ENCODE assay signal across 8 cellular contexts in genomic region chr4:83110222-83110945, GRCh38. TPM values are rescaled to one million over a fixed set of nuclear protein-coding genes. Genes with fewer than 3 reads are reported as not detected.
A peak's percentile ranks its signal among the peaks of the same experiment; 100 is the strongest.
DNase-seq lines count a peak whose midpoint lies in the region; ATAC-seq, FAIRE-seq and TF ChIP-seq lines count a peak whose summit lies in the region.

No MANE protein-coding gene starts in this region.

- H4K91ac ChIP-seq in H1 (replicated peaks; ENCODE audit: insufficient read length, low read length), result peak overlapping the region; percentile 72

- H4K20me1 ChIP-seq in H1 (replicated peaks in 1 of 2; ENCODE audit: control insufficient read depth in 1 of 2, insufficient read depth in 2 of 2, low read length in 2 of 2), result no peaks in the 10 kb centered on the region

- FAIRE-seq in H1 (lab: Jason Lieb, UNC), result peak; percentile 71

- peaks cover 4% of the 10 kb centered on the region; the same call in 1 of the 2 replicates for H3K23me2 ChIP-seq in H1 (ENCODE audit: low read depth, low read length)

- peaks cover 3% of the 10 kb centered on the region for H3K36me3 ChIP-seq in CD4-positive, alpha-beta memory T cell (ENCODE audit: insufficient read depth, low read length)
- H3K36me3 ChIP-seq in H1 (ENCODE audit: control insufficient read depth in 2 of 4, insufficient read depth in 4 of 4, low read length in 3 of 4), result no peaks in the 10 kb centered on the region
- H3K36me3 ChIP-seq in mesendoderm (ENCODE audit: control insufficient read depth, insufficient read depth, low read length), result no peaks in the 10 kb centered on the region

- H3K27ac Mint-ChIP-seq in CD4-positive, alpha-beta memory T cell, result peak overlapping the region; percentile 90 to 98 (median 96)

- H3K4me3 Mint-ChIP-seq in CD4-positive, alpha-beta memory T cell, result peak overlapping the region; percentile 93 to 98 (median 95)

- H3K27me3 Mint-ChIP-seq in CD4-positive, alpha-beta memory T cell, result no peaks in the 10 kb centered on the region

- H3K23ac ChIP-seq in H1 (ENCODE audit: insufficient read length) (no peak overlapping the region), mesendoderm (ENCODE audit: low read length) (no peak overlapping the region)

- H3K4me1 ChIP-seq in CD4-positive, alpha-beta memory T cell (ENCODE audit: insufficient read depth, low read length), result peaks cover 56% of the 10 kb centered on the region
- peaks cover 0 to 10% (median 1%) of the 10 kb centered on the region in 4 experiments; a peak in 3 of 7 replicates for H3K4me1 ChIP-seq in H1 (replicated peaks in 1 of 4; ENCODE audit: control insufficient read depth in 3 of 4, insufficient read depth in 4 of 4, low read length in 3 of 4)
- H3K4me1 ChIP-seq in mesendoderm (ENCODE audit: control insufficient read depth, low read depth, low read length), result no peaks in the 10 kb centered on the region

- H2BK15ac ChIP-seq in H1 (ENCODE audit: low read length) (0 out of 2 replicates have a peak overlapping the region, but pooled peaks have one; percentile 53), mesendoderm (replicated peaks; ENCODE audit: low read depth) (no peak overlapping the region)

- peaks cover 22 to 59% of the 10 kb centered on the region in 2 donors for H3K36me3 Mint-ChIP-seq in CD4-positive, alpha-beta memory T cell

- H2AFZ ChIP-seq in H1 (ENCODE audit: low read length), result peak overlapping the region; percentile 73; the same call in 1 of the 2 replicates

- H3K18ac ChIP-seq in H1 (ENCODE audit: extremely low read depth, low read length), result peak overlapping the region; percentile 75
- peak overlapping the region; percentile 77 for H3K18ac ChIP-seq in mesendoderm (ENCODE audit: low read length)

- 0 out of 2 replicates have a peak overlapping the region, but pooled peaks have one; percentile 29 for H2BK12ac ChIP-seq in H1 (ENCODE audit: low read depth, low read length)

- no peaks in the 10 kb centered on the region for H3K9me3 ChIP-seq in CD4-positive, alpha-beta memory T cell (ENCODE audit: control insufficient read depth in 1 of 2, low read length in 2 of 2)
- H3K9me3 ChIP-seq in H1 (ENCODE audit: insufficient read depth in 2 of 2, low read depth in 1 of 2, low read length in 1 of 2), result no peaks in the 10 kb centered on the region

- peak; percentile 53 to 82 (median 74); a peak in 3 of 4 replicates for TF ChIP-seq CTCF in H1 (IDR thresholded peaks at IDR 0.05; ENCODE audit: control extremely low read depth in 1 of 3, insufficient read depth in 1 of 3, low read depth in 1 of 3, low read length in 3 of 3)

- H2AK5ac ChIP-seq in H1 (ENCODE audit: low read depth, low read length), result no peak overlapping the region
- H2AK5ac ChIP-seq in mesendoderm (ENCODE audit: low read length), result no peak overlapping the region

- H3K9ac ChIP-seq in H1 (replicated peaks in 1 of 4; ENCODE audit: extremely low read depth in 1 of 4, low read depth in 3 of 4, low read length in 3 of 4) (peak overlapping the region in 3 of 4 experiments; percentile 36 to 62 (median 38); a peak in 5 of 7 replicates), mesendoderm (ENCODE audit: low read length) (peak overlapping the region; percentile 31)

- intact Hi-C loops in CD4-positive, alpha-beta memory T cell (cut with micrococcal nuclease), result loop anchor here (1.0 to 5.0 kb wide), 10 partner anchors 14 to 210 kb away; partner anchors contain the start of gene THAP9

- no peaks in the 10 kb centered on the region for H3K27me3 ChIP-seq in CD4-positive, alpha-beta memory T cell (ENCODE audit: insufficient read depth, low read length)
- H3K27me3 ChIP-seq in H1 (replicated peaks in 1 of 4; ENCODE audit: control insufficient read depth in 3 of 4, extremely low read depth in 1 of 4, insufficient read depth in 3 of 4, low read length in 3 of 4) (peaks cover 0 to 10% (median 2%) of the 10 kb centered on the region in 4 experiments; a peak in 4 of 7 replicates), mesendoderm (ENCODE audit: insufficient read depth, low read length, poor library complexity) (no peaks in the 10 kb centered on the region)

- peak overlapping the region; percentile 60 to 75 for H3K4me3 ChIP-seq in CD4-positive, alpha-beta memory T cell (ENCODE audit: low read length in 2 of 2)
- H3K4me3 ChIP-seq in H1 (ENCODE audit: extremely low read depth in 1 of 4, insufficient read depth in 2 of 4, low read depth in 3 of 4, low read length in 4 of 4), result peak overlapping the region; percentile 60 to 88 (median 66)
- peak overlapping the region; percentile 39 for H3K4me3 ChIP-seq in mesendoderm (ENCODE audit: low read length)

- peak in 1 of 2 experiments; percentile 56 for TF ChIP-seq POLR2A in H1 (IDR thresholded peaks at IDR 0.05; ENCODE audit: control extremely low read depth in 1 of 2, low read depth in 2 of 2, low read length in 2 of 2)

- DNase-seq in CD4-positive, alpha-beta memory T cell, result peak; percentile 84 to 90 (median 87)
- DNase-seq in NCI-H774 (lab: John Stamatoyannopoulos, UW) (peak; percentile 81), H1 (ENCODE audit: low read depth in 1 of 2, low spot score in 2 of 2) (peak; percentile 84), mesendoderm (peak; percentile 95)
- DNase-seq in activated CD8-positive, alpha-beta memory T cell treated with anti-CD3 and anti-CD28 coated beads for 24 hours, result peak; percentile 96
- peak; percentile 83 for DNase-seq in stimulated activated CD8-positive, alpha-beta memory T cell treated with anti-CD3 and anti-CD28 coated beads, Interleukin-15, amount 100 ng/mL, for 1 hour (ENCODE audit: low read depth)

- no peaks in the 10 kb centered on the region for H3K79me1 ChIP-seq in H1 (ENCODE audit: low read depth, low read length)
- H3K79me1 ChIP-seq in mesendoderm (ENCODE audit: low read length), result no peaks in the 10 kb centered on the region

- WGBS in H1 (ENCODE audit: extremely low coverage in 1 of 2, insufficient coverage in 1 of 2, insufficient read length in 1 of 2, insufficient replicate concordance in 2 of 2, low coverage in 1 of 2, low lambda C conversion rate in 2 of 2, missing lambda C conversion rate in 1 of 2), 2 experiments, result 7% methylated on average over 18 of the region's 18 CpGs; no CpG with 5 or more reads in 1 of the 2 experiments
- no CpG with 5 or more reads among the region's 18 CpGs for WGBS in mesendoderm (ENCODE audit: extremely low coverage, insufficient coverage, low lambda C conversion rate)

- TF ChIP-seq EP300 in H1 (IDR thresholded peaks at IDR 0.05; ENCODE audit: borderline replicate concordance in 1 of 2, low read depth in 2 of 2, low read length in 2 of 2), result no peak

- CTCF ChIA-PET in CD4-positive, alpha-beta memory T cell (lab: Charles Lee; ENCODE audit: partially characterized antibody), result interaction anchor here (0.6 to 8.2 kb wide), 31 partner anchors 8 to 174 kb away, joined by 3 to 125 read pairs (median 6); partner anchors contain the start of gene COQ2
- CTCF ChIA-PET in H1 (lab: Charles Lee; ENCODE audit: partially characterized antibody), result interaction anchor here (0.6 to 2.3 kb wide), 20 partner anchors 9 to 255 kb away, joined by 3 to 9 read pairs (median 3); no protein-coding TSS in a partner anchor

- POLR2A ChIA-PET in CD4-positive, alpha-beta memory T cell (lab: Charles Lee; ENCODE audit: partially characterized antibody), result interaction anchor here (0.7 to 9.9 kb wide), 20 partner anchors 10 to 345 kb away, joined by 3 to 130 read pairs (median 4); partner anchors contain the start of genes COPS4, COQ2, HELQ and MRPS18C
- POLR2A ChIA-PET in H1 (lab: Charles Lee; ENCODE audit: partially characterized antibody), result interaction anchor here (0.6 to 1.6 kb wide), 6 partner anchors 12 to 278 kb away, joined by 3 to 6 read pairs (median 4); partner anchors contain the start of gene COQ2

- H3K56ac ChIP-seq in H1 (replicated peaks; ENCODE audit: insufficient read length, low read depth, low read length) (peak overlapping the region; percentile 26), mesendoderm (ENCODE audit: low read length) (peak overlapping the region; percentile 51)

- no peak overlapping the region for H3K14ac ChIP-seq in H1 (ENCODE audit: insufficient read length)

- ATAC-seq in GM19438 (IDR thresholded peaks at IDR 0.05; ENCODE audit: low read depth, unreplicated experiment) (peak; percentile 62), HG03571 (IDR thresholded peaks at IDR 0.05; ENCODE audit: unreplicated experiment) (peak; percentile 62)

- no peak overlapping the region for H3K4ac ChIP-seq in H1 (replicated peaks; ENCODE audit: insufficient read length, low read depth, low read length)
- peak overlapping the region; percentile 97 for H3K4ac ChIP-seq in mesendoderm (ENCODE audit: low read depth, low read length)

- H3K4me2 ChIP-seq in H1 (ENCODE audit: insufficient read depth in 1 of 2, low read depth in 2 of 2, low read length in 2 of 2) (peak overlapping the region; percentile 55 to 76), mesendoderm (ENCODE audit: low read length) (peak overlapping the region; percentile 13)

- H2BK20ac ChIP-seq in H1 (ENCODE audit: low read length), result 0 out of 2 replicates have a peak overlapping the region, but pooled peaks have one; percentile 21

- H4K8ac ChIP-seq in H1 (ENCODE audit: extremely low read depth, insufficient read depth, low read length), result peak overlapping the region; percentile 12; the same call in 1 of the 2 replicates
- H4K8ac ChIP-seq in mesendoderm (ENCODE audit: low read depth, low read length), result no peak overlapping the region

- no peak overlapping the region for H2BK5ac ChIP-seq in H1 (ENCODE audit: low read depth, low read length)
- no peak overlapping the region for H2BK5ac ChIP-seq in mesendoderm (ENCODE audit: low read length)

- peaks cover 27 to 70% (median 46%) of the 10 kb centered on the region in 4 donors for H3K4me1 Mint-ChIP-seq in CD4-positive, alpha-beta memory T cell

- H3K9me3 Mint-ChIP-seq in CD4-positive, alpha-beta memory T cell, result peaks cover 0 to 4% (median 0%) of the 10 kb centered on the region in 8 donors

- peak overlapping the region; percentile 58 for H3K27ac ChIP-seq in CD4-positive, alpha-beta memory T cell (ENCODE audit: low read depth, low read length)
- H3K27ac ChIP-seq in H1 (ENCODE audit: low read depth, low read length) (no peak overlapping the region), mesendoderm (ENCODE audit: low read depth, low read length) (peak overlapping the region; percentile 78)

- no peaks in the 10 kb centered on the region for H3K79me2 ChIP-seq in H1 (ENCODE audit: control insufficient read depth in 1 of 2, insufficient read depth in 2 of 2, low read length in 2 of 2)
- H3K79me2 ChIP-seq in mesendoderm (ENCODE audit: control insufficient read depth, insufficient read depth, low read length), result no peaks in the 10 kb centered on the region

- TF ChIP-seq RAD21 in H1 (IDR thresholded peaks at IDR 0.05 in 1 of 2, conservative IDR thresholded peaks at IDR 0.05 in 1 of 2; ENCODE audit: low read depth in 2 of 2, low read length in 2 of 2), result peak; percentile 36 to 49; a peak in 3 of 4 replicates

- H4K5ac ChIP-seq in H1 (ENCODE audit: insufficient read length, low read depth, low read length) (peak overlapping the region; percentile 68), mesendoderm (ENCODE audit: low read length) (no peak overlapping the region)

- peak overlapping the region; percentile 87 for H2BK120ac ChIP-seq in H1 (replicated peaks; ENCODE audit: low read depth, low read length)
- H2BK120ac ChIP-seq in mesendoderm (ENCODE audit: low read depth, low read length), result no peak overlapping the region

RNA-seq across cellular contexts. Expression of gene PLAC8, which starts 4.1 kb away (rescaled TPM):
- total RNA-seq in CD4-positive, alpha-beta memory T cell, result 100 to 1,000 TPM; 148 to 150 TPM
- 100 to 1,000 TPM; 378 to 424 TPM for polyA plus RNA-seq in CD4-positive, alpha-beta memory T cell
- total RNA-seq in H1 (2021; fragmentation: NEBNext Ultra II Directional; extraction: Animal tissue kit (Norgen Biotek cat#: 25700)), result 0.80 and 1.1 TPM in 2 replicates
- polyA plus RNA-seq in H1 (2011; rRNA removed), result 0.98 and 1.7 TPM in 2 replicates
- polyA plus RNA-seq in H1 (2011; cell fraction: cytosol; rRNA removed), result 1.2 TPM
- polyA plus RNA-seq in H1 (2011; cell fraction: nucleus; rRNA removed), result 0.31 TPM
- polyA plus RNA-seq in H1 (2012, experiment 1 of 2), result 0.62 to 0.93 TPM (median 0.78 TPM) in 3 of 4 replicates, not detected in the other
- polyA plus RNA-seq in H1 (2012, experiment 2 of 2), result 0.75 TPM
- polyA plus RNA-seq in H1 (2013, experiment 1 of 2), result 0.71 TPM
- 0.59 TPM for polyA plus RNA-seq in H1 (2013, experiment 2 of 2)
- polyA minus RNA-seq in H1 (2011; rRNA and poly(A)+ RNA removed), result 0.95 and 1.6 TPM in 2 replicates
- not detected for polyA minus RNA-seq in H1 (2011; cell fraction: cytosol; rRNA and poly(A)+ RNA removed)
- 0.90 TPM for polyA minus RNA-seq in H1 (2011; cell fraction: nucleus; rRNA and poly(A)+ RNA removed)
- polyA plus RNA-seq in mesendoderm (2013, experiment 1 of 2), result 3.6 TPM
- polyA plus RNA-seq in mesendoderm (2013, experiment 2 of 2), result 3.0 TPM

Comparison
In these comparisons a context has a peak if more than half of its experiments do, and no peak if none do; other contexts are left out.
1. RNA of gene PLAC8, which starts 4.1 kb away (total RNA-seq): 148 to 150 TPM in CD4-positive, alpha-beta memory T cell; 0.80 to 1.1 TPM in H1; every median in the first group is over 10 times any median in the second.
2. Peak in every context shown above with its lines, with median percentiles within 50 percentile points of each other: DNase-seq and H3K4me3 ChIP-seq.